ENCODE assay signal across 2 cellular contexts in genomic region chr7:94157694-94158306, GRCh38.
TF ChIP-seq lines count a peak whose summit lies in the region.

No MANE protein-coding gene starts in this region.

TF ChIP-seq in SK-N-SH treated with all-trans-retinoic acid at 6 μM for 48 hours, 23 proteins besides CTCF, POLR2A, EP300 and RAD21 (continued from another document):
- TF ChIP-seq PATZ1 (CRISPR knock-in tag; IDR thresholded peaks at IDR 0.05; ENCODE audit: borderline replicate concordance), result 0 out of 2 replicates have a peak, but pooled peaks have one; percentile 42

TF ChIP-seq in GM12878, 131 proteins besides CTCF, POLR2A, EP300 and RAD21 (continued from another document):
- TF ChIP-seq ZBTB4 (CRISPR knock-in tag; IDR thresholded peaks at IDR 0.05) (peak; percentile 84; the same call in 1 of the 2 replicates), ATF7 (IDR thresholded peaks at IDR 0.05; ENCODE audit: low read depth) (peak; percentile 23; the same call in 1 of the 2 replicates), YY1 (IDR thresholded peaks at IDR 0.05; ENCODE audit: low read depth, low read length) (peak; percentile 48; the same call in 1 of the 2 replicates), IKZF1 (conservative IDR thresholded peaks at IDR 0.05) (0 out of 2 replicates have a peak, but pooled peaks have one; percentile 17), PRDM15 (CRISPR knock-in tag; IDR thresholded peaks at IDR 0.05) (peak; percentile 81; the same call in 1 of the 2 replicates), ZSCAN29 (IDR thresholded peaks at IDR 0.05) (0 out of 2 replicates have a peak, but pooled peaks have one; percentile 66), ZNF592 (IDR thresholded peaks at IDR 0.05) (peak; percentile 98), ZNF687 (IDR thresholded peaks at IDR 0.05) (peak; percentile 98)
